6 cellular contexts compared by ENCODE assay signal in the genomic region with DNA sequence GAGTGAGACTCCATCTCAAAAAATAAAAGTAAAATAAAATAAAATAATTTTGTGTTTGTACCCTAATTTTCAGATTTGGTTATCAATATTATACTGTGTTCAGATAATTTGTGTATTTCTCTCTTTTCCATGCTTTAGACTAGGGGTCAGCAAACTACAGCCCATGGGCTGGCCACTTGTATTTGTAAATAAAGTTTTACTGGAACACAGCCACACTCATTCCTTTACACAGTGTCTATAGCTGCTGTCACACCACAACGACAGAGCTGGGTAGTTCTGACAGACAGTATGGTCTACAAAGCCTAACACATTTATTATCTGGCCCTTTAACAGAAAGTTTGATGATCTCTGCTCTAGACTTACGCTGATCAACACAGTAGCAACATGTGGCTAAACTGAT.
"Had no signal": no experiment of that assay in that cellular context is flagged by ENCODE, and none has a peak within 500 bp of the region (broad histone marks: within the 10 kb centered on the region; RNA-seq: fewer than 3 reads in every experiment).

No MANE protein-coding gene starts in this region.

- DNase-seq: GDM1, GF-D8 had no signal

- FAIRE-seq: G401.6, GM12892, GM18507, GM19239 had no signal
